ENCODE assay signal across 12 cellular contexts in genomic region chr6:128478230-128479047, GRCh38. TPM values are rescaled to one million over a fixed set of nuclear protein-coding genes. Genes with fewer than 3 reads are reported as not detected.
A peak's percentile ranks its signal among the peaks of the same experiment; 100 is the strongest.
DNase-seq lines count a peak whose midpoint lies in the region; ATAC-seq, FAIRE-seq and TF ChIP-seq lines count a peak whose summit lies in the region.
"Had no signal": no experiment of that assay in that cellular context is flagged by ENCODE, and none has a peak within 500 bp of the region (broad histone marks: within the 10 kb centered on the region; RNA-seq: fewer than 3 reads in every experiment).

No MANE protein-coding gene starts in this region.

- H3K27ac ChIP-seq in left lung (peak overlapping the region; percentile 0 to 47), suprapubic skin (no peak overlapping the region)
- H3K27ac ChIP-seq: VCaP had no signal

- H3K36me3 ChIP-seq in left lung (no peaks in the 10 kb centered on the region), suprapubic skin (no peaks in the 10 kb centered on the region)
- H3K36me3 ChIP-seq: BE2C, spleen had no signal

- H3K36me3 Mint-ChIP-seq in activated T-cell treated with anti-CD3 and anti-CD28 coated beads, Interleukin-2, amount 50 U/mL, for 24 hours (ENCODE audit: low read depth): no peaks in the 10 kb centered on the region
- no peaks in the 10 kb centered on the region for H3K36me3 Mint-ChIP-seq in activated T-helper 2 cell treated with anti-CD3 and anti-CD28 coated beads, Interferon-gamma antibody, Interleukin-2, Interleukin-4, amounts not matched to agents 10 μg/mL and 5 μg/mL and 100 μg/mL, durations not matched to agents 14 hours and 24 hours and 36 hours (ENCODE audit: low read depth)

- no peak for FAIRE-seq in H54 (lab: Jason Lieb, UNC)

- TF ChIP-seq POLR2A in suprapubic skin (IDR thresholded peaks at IDR 0.05): no peak
- no peak for TF ChIP-seq POLR2A in H54 (IDR thresholded peaks at IDR 0.05; ENCODE audit: low read depth, low read length)

- no peak for DNase-seq in activated T-cell treated with anti-CD3 and anti-CD28 coated beads, Interleukin-2, amount 50 U/mL, for 24 hours
- DNase-seq in activated T-cell treated with anti-CD3 and anti-CD28 coated beads for 4 hours (no peak), left lung (no peak), suprapubic skin (ENCODE audit: low spot score in 2 of 2) (no peak), NCI-H2227 (lab: John Stamatoyannopoulos, UW; ENCODE audit: unreplicated experiment) (no peak), H54 (ENCODE audit: insufficient read length, low spot score) (no peak)
- no peak for DNase-seq in activated T-helper 2 cell treated with anti-CD3 and anti-CD28 coated beads, Interferon-gamma antibody, Interleukin-2, Interleukin-4, amounts not matched to agents 10 μg/mL and 5 μg/mL and 100 μg/mL, durations not matched to agents 14 hours and 24 hours and 36 hours (ENCODE audit: low spot score)
- DNase-seq: BE2C, NCI-H748 treated with DMSO at 0.1 percent for 48 hours, spleen had no signal

- peak overlapping the region; percentile 5 for H3K27ac Mint-ChIP-seq in activated T-cell treated with anti-CD3 and anti-CD28 coated beads, Interleukin-2, amount 50 U/mL, for 24 hours
- H3K27ac Mint-ChIP-seq in activated T-helper 2 cell treated with anti-CD3 and anti-CD28 coated beads, Interferon-gamma antibody, Interleukin-2, Interleukin-4, amounts not matched to agents 10 μg/mL and 5 μg/mL and 100 μg/mL, durations not matched to agents 14 hours and 24 hours and 36 hours: no peak overlapping the region

- no peak for TF ChIP-seq EP300 in suprapubic skin (IDR thresholded peaks at IDR 0.05)

- WGBS in suprapubic skin: 59% methylated on average over 3 of the region's 3 CpGs

- no peaks in the 10 kb centered on the region for H3K9me3 Mint-ChIP-seq in activated T-cell treated with anti-CD3 and anti-CD28 coated beads, Interleukin-2, amount 50 U/mL, for 24 hours
- no peaks in the 10 kb centered on the region for H3K9me3 Mint-ChIP-seq in activated T-helper 2 cell treated with anti-CD3 and anti-CD28 coated beads, Interferon-gamma antibody, Interleukin-2, Interleukin-4, amounts not matched to agents 10 μg/mL and 5 μg/mL and 100 μg/mL, durations not matched to agents 14 hours and 24 hours and 36 hours

- no peaks in the 10 kb centered on the region for H3K27me3 ChIP-seq in left lung
- no peaks in the 10 kb centered on the region for H3K27me3 ChIP-seq in suprapubic skin
- H3K27me3 ChIP-seq: BE2C, spleen had no signal

- H3K4me3 ChIP-seq in left lung (peak overlapping the region in 1 of 2 donors; percentile 14), suprapubic skin (peak overlapping the region; percentile 11)

- H3K9me3 ChIP-seq in left lung (no peaks in the 10 kb centered on the region), suprapubic skin (no peaks in the 10 kb centered on the region)
- H3K9me3 ChIP-seq: BE2C, spleen had no signal

- intact Hi-C loops in activated T-helper 2 cell treated with anti-CD3 and anti-CD28 coated beads, Interferon-gamma antibody, Interleukin-2, Interleukin-4, amounts not matched to agents 10 μg/mL and 5 μg/mL and 100 μg/mL, durations not matched to agents 14 hours and 24 hours and 36 hours (cut with micrococcal nuclease): no loop called here
- intact Hi-C loops in left lung (cut with DNase I): no loop called here

- H3K4me1 ChIP-seq in left lung: no peaks in the 10 kb centered on the region
- peaks cover 4% of the 10 kb centered on the region for H3K4me1 ChIP-seq in suprapubic skin

- H3K4me1 Mint-ChIP-seq in activated T-cell treated with anti-CD3 and anti-CD28 coated beads, Interleukin-2, amount 50 U/mL, for 24 hours (ENCODE audit: low read depth): peaks cover 22% of the 10 kb centered on the region
- peaks cover 8% of the 10 kb centered on the region for H3K4me1 Mint-ChIP-seq in activated T-helper 2 cell treated with anti-CD3 and anti-CD28 coated beads, Interferon-gamma antibody, Interleukin-2, Interleukin-4, amounts not matched to agents 10 μg/mL and 5 μg/mL and 100 μg/mL, durations not matched to agents 14 hours and 24 hours and 36 hours (ENCODE audit: low read depth)

- ATAC-seq in left lung (peak; percentile 84), GM19397 (IDR thresholded peaks at IDR 0.05; ENCODE audit: unreplicated experiment) (no peak)

- TF ChIP-seq CTCF in left lung (IDR thresholded peaks at IDR 0.05): no peak
- no peak for TF ChIP-seq CTCF in suprapubic skin (IDR thresholded peaks at IDR 0.05)

- peak overlapping the region; percentile 46 for H3K4me3 Mint-ChIP-seq in activated T-cell treated with anti-CD3 and anti-CD28 coated beads, Interleukin-2, amount 50 U/mL, for 24 hours
- H3K4me3 Mint-ChIP-seq in activated T-helper 2 cell treated with anti-CD3 and anti-CD28 coated beads, Interferon-gamma antibody, Interleukin-2, Interleukin-4, amounts not matched to agents 10 μg/mL and 5 μg/mL and 100 μg/mL, durations not matched to agents 14 hours and 24 hours and 36 hours (ENCODE audit: low read depth): peak overlapping the region; percentile 29

- H3K27me3 Mint-ChIP-seq in activated T-cell treated with anti-CD3 and anti-CD28 coated beads, Interleukin-2, amount 50 U/mL, for 24 hours: no peaks in the 10 kb centered on the region
- H3K27me3 Mint-ChIP-seq in activated T-helper 2 cell treated with anti-CD3 and anti-CD28 coated beads, Interferon-gamma antibody, Interleukin-2, Interleukin-4, amounts not matched to agents 10 μg/mL and 5 μg/mL and 100 μg/mL, durations not matched to agents 14 hours and 24 hours and 36 hours (ENCODE audit: low read depth): no peaks in the 10 kb centered on the region

RNA-seq across cellular contexts. Expression of gene PTPRK, which starts 42.0 kb away (rescaled TPM):
- 4.2 and 6.1 TPM in 2 replicates for total RNA-seq in activated T-helper 2 cell treated with anti-CD3 and anti-CD28 coated beads, Interferon-gamma antibody, Interleukin-2, Interleukin-4, amounts not matched to agents 10 μg/mL and 5 μg/mL and 100 μg/mL, durations not matched to agents 14 hours and 24 hours and 36 hours
- total RNA-seq in left lung (10 to 100 TPM; 57.0 to 57.1 TPM), suprapubic skin (10 to 100 TPM; 40.1 to 82.0 (median 57.6) TPM)
